ENCODE assay signal across 11 cellular contexts in the genomic region with DNA sequence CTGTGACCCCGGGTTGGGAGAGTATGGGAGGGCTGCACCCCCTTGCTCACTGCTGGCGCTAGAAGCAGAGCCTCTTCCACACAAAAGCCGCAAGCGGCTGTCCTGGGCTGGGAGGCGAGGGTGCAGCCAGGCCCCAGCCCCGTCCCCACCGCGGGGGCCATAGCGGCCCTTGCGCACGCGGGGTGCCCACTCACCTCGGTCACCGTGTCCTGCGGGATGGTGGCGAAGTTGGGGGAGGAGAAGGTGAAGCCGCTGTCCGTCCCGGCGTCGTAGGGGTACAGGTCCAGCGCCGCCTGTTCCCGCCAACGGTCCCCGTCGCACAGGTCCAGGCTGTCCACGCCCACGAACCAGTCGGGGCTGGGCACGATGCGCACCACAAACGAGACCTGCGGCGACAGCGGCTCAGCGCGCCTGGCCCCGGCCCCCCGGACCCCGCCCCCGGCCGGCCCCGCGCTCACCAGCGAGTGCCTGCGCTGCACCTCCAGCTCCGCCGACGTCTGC. TPM values are rescaled to one million over a fixed set of nuclear protein-coding genes. Genes with fewer than 3 reads are reported as not detected.
A peak's percentile ranks its signal among the peaks of the same experiment; 100 is the strongest.
DNase-seq lines count a peak whose midpoint lies in the region; ATAC-seq, FAIRE-seq and TF ChIP-seq lines count a peak whose summit lies in the region.
"Had no signal": no experiment of that assay in that cellular context is flagged by ENCODE, and none has a peak within 500 bp of the region (broad histone marks: within the 10 kb centered on the region; RNA-seq: fewer than 3 reads in every experiment).

No MANE protein-coding gene starts in this region.

- H3K9ac ChIP-seq in K562 (ENCODE audit: insufficient read depth in 1 of 2, low read depth in 2 of 2, low read length in 2 of 2) (no peak overlapping the region), PC-3 (ENCODE audit: low read length) (no peak overlapping the region)

- H3K4me3 ChIP-seq in K562 (no peak overlapping the region), lower lobe of right lung (peak overlapping the region; percentile 53), testis (peak overlapping the region; percentile 26 to 34), PC-3 (ENCODE audit: low read length) (no peak overlapping the region)

- intact Hi-C loops in activated CD4-positive, alpha-beta T cell treated with anti-CD3 and anti-CD28 coated beads, Interleukin-2, amount 10 ng/mL, durations not matched to agents 24 days and 14 days (cut with micrococcal nuclease): no loop called here
- intact Hi-C loops in K562 (cut with micrococcal nuclease): no loop called here
- intact Hi-C loops in lower lobe of right lung (cut with DNase I): no loop called here
- intact Hi-C loops in testis (cut with DNase I; ENCODE audit: low total_unique reads): no loop called here
- intact Hi-C loops in PC-3 (cut with micrococcal nuclease): no loop called here

- H3K36me3 ChIP-seq in K562 (ENCODE audit: control insufficient read depth, insufficient read depth, low read length): no peaks in the 10 kb centered on the region
- H3K36me3 ChIP-seq in lower lobe of right lung: peaks cover 6% of the 10 kb centered on the region
- no peaks in the 10 kb centered on the region for H3K36me3 ChIP-seq in testis (ENCODE audit: low read depth, missing control alignments)
- no peaks in the 10 kb centered on the region for H3K36me3 ChIP-seq in PC-3 (ENCODE audit: low read depth, low read length)

- H3K79me2 ChIP-seq in K562 (ENCODE audit: control insufficient read depth, insufficient read depth, low read length): no peaks in the 10 kb centered on the region
- H3K79me2 ChIP-seq in PC-3 (ENCODE audit: low read length): no peaks in the 10 kb centered on the region

- POLR2A ChIA-PET in K562 (lab: Yijun Ruan, JAX): no interaction called here
- POLR2A ChIA-PET in PC-3 (lab: Charles Lee; ENCODE audit: unreplicated experiment): no interaction called here

- H3K4me3 Mint-ChIP-seq in activated CD4-positive, alpha-beta T cell treated with anti-CD3 and anti-CD28 coated beads, Interleukin-2, amount 10 ng/mL, durations not matched to agents 24 days and 14 days: peak overlapping the region; percentile 75

- TF ChIP-seq CTCF in K562 (IDR thresholded peaks at IDR 0.05 in 2 of 3, conservative IDR thresholded peaks at IDR 0.05 in 1 of 3; ENCODE audit: insufficient read depth in 2 of 3, low read depth in 1 of 3, low read length in 3 of 3) (no peak), lower lobe of right lung (IDR thresholded peaks at IDR 0.05) (no peak), testis (IDR thresholded peaks at IDR 0.05) (no peak), PC-3 (conservative IDR thresholded peaks at IDR 0.05; ENCODE audit: low read depth, low read length) (no peak)

- H3K36me3 Mint-ChIP-seq in activated CD4-positive, alpha-beta T cell treated with anti-CD3 and anti-CD28 coated beads, Interleukin-2, amount 10 ng/mL, durations not matched to agents 24 days and 14 days (ENCODE audit: low read depth): no peaks in the 10 kb centered on the region

- ATAC-seq in K562 (no peak), lower lobe of right lung (no peak), GM21360 (IDR thresholded peaks at IDR 0.05; ENCODE audit: unreplicated experiment) (no peak), PC-3 (no peak)

- no peaks in the 10 kb centered on the region for H3K9me2 ChIP-seq in PC-3 (replicated peaks; ENCODE audit: low read length)

- H2AFZ ChIP-seq in K562 (ENCODE audit: low read depth, low read length): no peak overlapping the region
- no peak overlapping the region for H2AFZ ChIP-seq in PC-3 (ENCODE audit: low read length)

- H3F3A ChIP-seq in PC-3 (ENCODE audit: low read length, unreplicated experiment): no peaks in the 10 kb centered on the region

- in situ Hi-C loops in K562 (cut with MboI): no loop called here

- H3K27ac Mint-ChIP-seq in activated CD4-positive, alpha-beta T cell treated with anti-CD3 and anti-CD28 coated beads, Interleukin-2, amount 10 ng/mL, durations not matched to agents 24 days and 14 days: no peak overlapping the region

- no peak for DNase-seq in activated CD4-positive, alpha-beta T cell treated with anti-CD3 and anti-CD28 coated beads, Interleukin-2, amount 10 ng/mL, durations not matched to agents 24 days and 14 days
- no peak for DNase-seq in activated CD4-positive, alpha-beta T cell treated with anti-CD3 and anti-CD28 coated beads for 4 hours
- no peak for DNase-seq in K562 (ENCODE audit: extremely low read depth in 1 of 4, low spot score in 3 of 4)
- DNase-seq in lower lobe of right lung: no peak
- no peak for DNase-seq in testis
- no peak for DNase-seq in PC-3
- DNase-seq in NCI-H128 (lab: John Stamatoyannopoulos, UW; ENCODE audit: unreplicated experiment): no peak
- DNase-seq: GOT3 had no signal

- no peak for FAIRE-seq in K562 (lab: Jason Lieb, UNC)

- H3K4me1 ChIP-seq in K562 (replicated peaks in 1 of 2; ENCODE audit: control insufficient read depth in 2 of 2, insufficient read depth in 2 of 2, low read length in 2 of 2): peaks cover 5 to 63% of the 10 kb centered on the region in 2 experiments; a peak in 2 of 5 replicates
- H3K4me1 ChIP-seq in lower lobe of right lung: peaks cover 43% of the 10 kb centered on the region
- H3K4me1 ChIP-seq in testis: peaks cover 16% of the 10 kb centered on the region
- no peaks in the 10 kb centered on the region for H3K4me1 ChIP-seq in PC-3 (ENCODE audit: insufficient read depth, low read length)

- H4K20me1 ChIP-seq in K562 (replicated peaks; ENCODE audit: control insufficient read depth, insufficient read depth, low read length): no peaks in the 10 kb centered on the region
- no peaks in the 10 kb centered on the region for H4K20me1 ChIP-seq in PC-3 (ENCODE audit: low read length)

- H3K27me3 ChIP-seq in K562 (ENCODE audit: control insufficient read depth in 2 of 2, insufficient read depth in 2 of 2, low read length in 2 of 2) (no peaks in the 10 kb centered on the region; a peak in 1 of 5 replicates), lower lobe of right lung (ENCODE audit: low read depth) (peaks cover 43% of the 10 kb centered on the region), testis (no peaks in the 10 kb centered on the region), PC-3 (ENCODE audit: low read length) (peaks cover 15% of the 10 kb centered on the region)

- no peaks in the 10 kb centered on the region for H3K9me3 ChIP-seq in K562 (replicated peaks; ENCODE audit: control insufficient read depth, insufficient read depth, low read depth, low read length)
- no peaks in the 10 kb centered on the region for H3K9me3 ChIP-seq in lower lobe of right lung
- H3K9me3 ChIP-seq in testis: no peaks in the 10 kb centered on the region
- H3K9me3 ChIP-seq in PC-3 (ENCODE audit: low read length): no peaks in the 10 kb centered on the region

- H3K4me1 Mint-ChIP-seq in activated CD4-positive, alpha-beta T cell treated with anti-CD3 and anti-CD28 coated beads, Interleukin-2, amount 10 ng/mL, durations not matched to agents 24 days and 14 days: peaks cover 19% of the 10 kb centered on the region

- no peak for TF ChIP-seq POLR2A in K562 (conservative IDR thresholded peaks at IDR 0.05)
- TF ChIP-seq POLR2A in testis (IDR thresholded peaks at IDR 0.05): no peak

- H3K4me2 ChIP-seq in K562 (ENCODE audit: insufficient read depth, low read length): no peak overlapping the region
- no peak overlapping the region for H3K4me2 ChIP-seq in PC-3 (ENCODE audit: low read length)

- peaks cover 28% of the 10 kb centered on the region for H3K27me3 Mint-ChIP-seq in activated CD4-positive, alpha-beta T cell treated with anti-CD3 and anti-CD28 coated beads, Interleukin-2, amount 10 ng/mL, durations not matched to agents 24 days and 14 days

- BruUV-seq in K562 (replicated peaks; lab: Mats Ljungman, UMichigan): no TSS peak
- BruUV-seq in PC-3 (replicated peaks; lab: Mats Ljungman, UMichigan): no TSS peak

- no peak overlapping the region for H3K27ac ChIP-seq in K562 (ENCODE audit: extremely low read depth, low read depth, low read length)
- H3K27ac ChIP-seq in lower lobe of right lung: no peak overlapping the region
- no peak overlapping the region for H3K27ac ChIP-seq in testis
- no peak overlapping the region for H3K27ac ChIP-seq in PC-3 (ENCODE audit: low read length)

- TF ChIP-seq EP300 in K562 (IDR thresholded peaks at IDR 0.05; ENCODE audit: low read length): no peak

- TF ChIP-seq RAD21 in K562 (CRISPR knock-in tag; conservative IDR thresholded peaks at IDR 0.05 in 1 of 2, IDR thresholded peaks at IDR 0.05 in 1 of 2): no peak

- no peaks in the 10 kb centered on the region for H3K9me1 ChIP-seq in K562 (ENCODE audit: control insufficient read depth, insufficient read depth, low read length)

- 78% methylated on average over 7 of the region's 50 CpGs for WGBS in K562 (ENCODE audit: insufficient coverage, low coverage, missing lambda C conversion rate)
- WGBS in testis, 2 donors: 36% methylated on average over 33 of the region's 50 CpGs; no CpG with 5 or more reads in 1 of the 2 donors

- no peaks in the 10 kb centered on the region for H3K9me3 Mint-ChIP-seq in activated CD4-positive, alpha-beta T cell treated with anti-CD3 and anti-CD28 coated beads, Interleukin-2, amount 10 ng/mL, durations not matched to agents 24 days and 14 days
- H3K9me3 Mint-ChIP-seq: activated CD4-positive, alpha-beta T cell treated with anti-CD3 and anti-CD28 coated beads, Interleukin-2, amount 10 ng/mL, durations not matched to agents 7 days and 5 days had no signal

- CTCF ChIA-PET in K562 (lab: Yijun Ruan, JAX; ENCODE audit: low intra/inter-chr PET ratio): no interaction called here
- CTCF ChIA-PET in PC-3 (lab: Charles Lee): no interaction called here

RNA-seq across cellular contexts. Expression of a gene that starts 1.5 kb away (rescaled TPM):
- 20.7 and 21.6 TPM in 2 replicates for total RNA-seq in activated CD4-positive, alpha-beta T cell treated with anti-CD3 and anti-CD28 coated beads, Interleukin-2, amount 10 ng/mL, durations not matched to agents 24 days and 14 days
- total RNA-seq in K562 (2011; cell fraction: chromatin; rRNA removed; ENCODE audit: low replicate concordance): 8.1 and 12.5 TPM in 2 replicates
- 8.2 and 12.8 TPM in 2 replicates for total RNA-seq in K562 (2011; cell fraction: nucleolus; rRNA removed)
- total RNA-seq in K562 (2011; cell fraction: nucleoplasm; rRNA removed): 7.3 and 9.4 TPM in 2 replicates
- 0.65 and 1.1 TPM in 2 replicates for total RNA-seq in K562 (2014; rRNA removed)
- 0.54 and 0.69 TPM in 2 replicates for total RNA-seq in K562 (2014; rRNA removed; fragmentation: Illumina TruSeq; extraction: Trizol)
- total RNA-seq in K562 (2015; rRNA removed; fragmentation: Illumina TruSeq; extraction: Trizol): 0.57 and 0.83 TPM in 2 replicates
- 1.4 and 1.8 TPM in 2 replicates for total RNA-seq in K562 (2021)
- polyA plus RNA-seq in K562 (2011; rRNA removed): 2.2 and 4.8 TPM in 2 replicates
- 2.3 and 4.7 TPM in 2 replicates for polyA plus RNA-seq in K562 (2011; cell fraction: cytosol; rRNA removed)
- polyA plus RNA-seq in K562 (2011; cell fraction: nucleus; rRNA removed): 4.1 and 5.8 TPM in 2 replicates
- 1.4 and 2.4 TPM in 2 replicates for polyA plus RNA-seq in K562 (2012)
- polyA plus RNA-seq in K562 (2014; fragmentation: Illumina TruSeq; extraction: Trizol): 0.74 and 1.1 TPM in 2 replicates
- polyA plus RNA-seq in K562 (2014; fragmentation: Nextera tagmentation; extraction: Ambion mirVana): under 1 TPM; 0.21 to 0.27 TPM
- polyA plus RNA-seq in K562 (2014; rRNA removed): 0.77 and 0.84 TPM in 2 replicates
- polyA minus RNA-seq in K562 (2011; rRNA and poly(A)+ RNA removed): 0.60 and 0.87 TPM in 2 replicates
- 2.3 and 3.7 TPM in 2 replicates for polyA minus RNA-seq in K562 (2011; cell fraction: cytosol; rRNA and poly(A)+ RNA removed)
- 1.8 and 4.2 TPM in 2 replicates for polyA minus RNA-seq in K562 (2011; cell fraction: nucleus; rRNA and poly(A)+ RNA removed)
- total RNA-seq in lower lobe of right lung: 32.0 TPM
- 1 to 10 TPM; 5.6 to 7.1 TPM for total RNA-seq in testis
- polyA plus RNA-seq in testis (ENCODE audit: insufficient read depth, low read depth, low replicate concordance): 21.4 TPM
- 0.80 and 1.0 TPM in 2 replicates for total RNA-seq in PC-3 (2014; rRNA removed)

RNA-seq across cellular contexts. Expression of a gene that starts 57.5 kb away (rescaled TPM):
- total RNA-seq in activated CD4-positive, alpha-beta T cell treated with anti-CD3 and anti-CD28 coated beads, Interleukin-2, amount 10 ng/mL, durations not matched to agents 24 days and 14 days: 1.0 and 1.8 TPM in 2 replicates
- not detected in 2 replicates for total RNA-seq in K562 (2011; cell fraction: chromatin; rRNA removed; ENCODE audit: low replicate concordance)
- not detected in 2 replicates for total RNA-seq in K562 (2011; cell fraction: nucleolus; rRNA removed)
- total RNA-seq in K562 (2011; cell fraction: nucleoplasm; rRNA removed): not detected in 2 replicates
- total RNA-seq in K562 (2014; rRNA removed) (not detected in 2 replicates), K562 (2014; rRNA removed; fragmentation: Illumina TruSeq; extraction: Trizol) (not detected in 2 replicates), K562 (2015; rRNA removed; fragmentation: Illumina TruSeq; extraction: Trizol) (not detected in 2 replicates), K562 (2021) (not detected in 2 replicates), lower lobe of right lung (6.8 TPM), testis (10 to 100 TPM; 33.6 to 40.3 TPM), PC-3 (2014; rRNA removed) (not detected in 2 replicates)
- polyA plus RNA-seq in K562 (2011; rRNA removed) (not detected in 2 replicates), K562 (2014; fragmentation: Illumina TruSeq; extraction: Trizol) (not detected in 2 replicates), K562 (2014; fragmentation: Nextera tagmentation; extraction: Ambion mirVana) (not detected), K562 (2014; rRNA removed) (0.04 TPM in 1 of 2 replicates, not detected in the other), testis (ENCODE audit: insufficient read depth, low read depth, low replicate concordance) (21.0 TPM)
- not detected in 2 replicates for polyA plus RNA-seq in K562 (2011; cell fraction: cytosol; rRNA removed)
- not detected in 2 replicates for polyA plus RNA-seq in K562 (2011; cell fraction: nucleus; rRNA removed)
- not detected in 2 replicates for polyA plus RNA-seq in K562 (2012)
- polyA minus RNA-seq in K562 (2011; rRNA and poly(A)+ RNA removed): not detected in 2 replicates
- not detected in 2 replicates for polyA minus RNA-seq in K562 (2011; cell fraction: cytosol; rRNA and poly(A)+ RNA removed)
- polyA minus RNA-seq in K562 (2011; cell fraction: nucleus; rRNA and poly(A)+ RNA removed): not detected in 2 replicates
- total RNA-seq: A172 had no signal

Comparison
In these comparisons a context has a peak if more than half of its experiments do, and no peak if none do; other contexts are left out.
1. H3K4me3 ChIP-seq: peak in lower lobe of right lung (single experiment) and testis (2 of 2); none in K562 (single experiment) and PC-3 (single experiment).